20 cellular contexts compared by ENCODE assay signal in genomic region chr2:88680916-88681315, GRCh38.
"Had no signal": no experiment of that assay in that cellular context is flagged by ENCODE, and none has a peak within 500 bp of the region (broad histone marks: within the 10 kb centered on the region; RNA-seq: fewer than 3 reads in every experiment).

No MANE protein-coding gene starts in this region.

- H3K4me3 Mint-ChIP-seq: mesothelial cell of epicardium; naive B cell; natural killer cell treated with Interleukin-12 subunit alpha and Interleukin-12 subunit beta and Interleukin-15 and Interleukin-18, amount 100 ng/mL, for 72 hours; neural progenitor cell; stimulated activated naive CD8-positive, alpha-beta T cell treated with anti-CD3 and anti-CD28 coated beads, Interleukin-15, amount 100 ng/mL, for 72 hours had no signal

- DNase-seq: dorsolateral prefrontal cortex; effector CD4-positive, alpha-beta T cell; gastrocnemius medialis; head of caudate nucleus; mesenchymal stem cell; naive B cell; nucleus accumbens; stimulated activated CD4-positive, alpha-beta T cell treated with anti-CD3 and anti-CD28 coated beads, Interleukin-12 subunit alpha, Interleukin-12 subunit beta, amount 100 ng/mL, for 4 hours; stimulated activated CD4-positive, alpha-beta T cell treated with anti-CD3 and anti-CD28 coated beads, Interleukin-1b, Interleukin-23, amount 100 ng/mL, for 48 hours; stimulated activated CD4-positive, alpha-beta T cell treated with anti-CD3 and anti-CD28 coated beads, Interleukin-4, amount 100 ng/mL, for 1 hour; stimulated activated CD8-positive, alpha-beta memory T cell treated with anti-CD3 and anti-CD28 coated beads, Interleukin-4, amount 100 ng/mL, for 48 hours; stimulated activated naive CD4-positive, alpha-beta T cell; stimulated activated naive CD8-positive, alpha-beta T cell treated with anti-CD3 and anti-CD28 coated beads, Interleukin-15, amount 100 ng/mL, for 72 hours; thyroid gland had no signal

- H3K4me1 Mint-ChIP-seq: naive B cell; neural progenitor cell; stimulated activated naive CD8-positive, alpha-beta T cell treated with anti-CD3 and anti-CD28 coated beads, Interleukin-15, amount 100 ng/mL, for 72 hours had no signal

- H3K27me3 Mint-ChIP-seq: naive B cell; progenitor cell of endocrine pancreas; stimulated activated naive CD8-positive, alpha-beta T cell treated with anti-CD3 and anti-CD28 coated beads, Interleukin-15, amount 100 ng/mL, for 72 hours had no signal

- ATAC-seq: gastrocnemius medialis; mucosa of descending colon; natural killer cell treated with Interleukin-12 subunit alpha and Interleukin-12 subunit beta and Interleukin-15 and Interleukin-18, amount 100 ng/mL, for 72 hours; sciatic nerve; stimulated activated naive CD8-positive, alpha-beta T cell treated with anti-CD3 and anti-CD28 coated beads, Interleukin-15, amount 100 ng/mL, for 72 hours had no signal

- H3K9me3 Mint-ChIP-seq: natural killer cell treated with Interleukin-12 subunit alpha and Interleukin-12 subunit beta and Interleukin-15 and Interleukin-18, amount 100 ng/mL, for 72 hours had no signal

- H3K27ac Mint-ChIP-seq: mesothelial cell of epicardium; naive B cell; natural killer cell treated with Interleukin-12 subunit alpha and Interleukin-12 subunit beta and Interleukin-15 and Interleukin-18, amount 100 ng/mL, for 72 hours; neural progenitor cell; progenitor cell of endocrine pancreas; stimulated activated naive CD8-positive, alpha-beta T cell treated with anti-CD3 and anti-CD28 coated beads, Interleukin-15, amount 100 ng/mL, for 72 hours had no signal
